ENCODE assay signal across 8 cellular contexts in the genomic region with DNA sequence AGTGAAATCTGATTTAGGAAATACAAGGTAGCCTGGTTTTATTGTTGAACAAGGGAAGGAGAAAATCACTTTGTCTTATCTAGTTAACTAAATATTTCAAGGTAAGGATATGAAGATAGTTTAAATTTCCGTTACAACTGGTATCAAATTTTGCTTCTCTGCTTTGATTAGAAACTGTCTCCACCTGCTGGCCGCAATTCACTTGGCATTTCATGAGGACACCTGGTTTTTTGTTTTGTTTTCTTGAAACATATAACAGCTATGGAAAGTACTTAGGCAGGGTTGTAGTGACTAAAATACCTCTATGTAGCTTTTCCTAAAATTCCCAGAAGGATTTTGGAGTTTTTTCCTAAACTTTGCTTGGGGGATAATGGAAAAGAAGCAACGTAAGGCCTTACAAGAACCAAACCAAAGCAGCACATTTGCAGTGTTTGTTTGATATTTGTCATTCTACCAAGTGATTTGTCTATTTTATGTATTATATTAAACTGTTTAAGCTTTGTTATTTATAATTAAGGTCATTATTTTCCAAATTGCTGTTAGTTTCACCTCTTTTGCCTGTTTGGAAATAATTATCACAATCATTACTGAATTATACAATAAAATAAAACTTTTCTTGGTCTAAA.
DNase-seq lines count a peak whose midpoint lies in the region; ATAC-seq, FAIRE-seq and TF ChIP-seq lines count a peak whose summit lies in the region.

No MANE protein-coding gene starts in this region.

- H3K27me3 ChIP-seq in foreskin keratinocyte: no peaks in the 10 kb centered on the region

- peaks cover 7% of the 10 kb centered on the region for H3K9me3 Mint-ChIP-seq in activated T-cell treated with anti-CD3 and anti-CD28 coated beads, Interleukin-2, amount 50 U/mL, for 4 hours
- H3K9me3 Mint-ChIP-seq in progenitor cell of endocrine pancreas (ENCODE audit: low read depth): peaks cover 22% of the 10 kb centered on the region

- FAIRE-seq in GM19239 (lab: Jason Lieb, UNC): no peak

- peak; percentile 90 for TF ChIP-seq CTCF in foreskin keratinocyte (conservative IDR thresholded peaks at IDR 0.05)
- TF ChIP-seq CTCF in progenitor cell of endocrine pancreas (IDR thresholded peaks at IDR 0.05; ENCODE audit: unreplicated experiment): peak; percentile 81

- no peak overlapping the region for H3K4me3 Mint-ChIP-seq in activated T-cell treated with anti-CD3 and anti-CD28 coated beads, Interleukin-2, amount 50 U/mL, for 4 hours
- H3K4me3 Mint-ChIP-seq in progenitor cell of endocrine pancreas (ENCODE audit: low read depth): no peak overlapping the region

- H3K27ac ChIP-seq in foreskin keratinocyte: no peak overlapping the region

- no peaks in the 10 kb centered on the region for H3K27me3 Mint-ChIP-seq in activated T-cell treated with anti-CD3 and anti-CD28 coated beads, Interleukin-2, amount 50 U/mL, for 4 hours (ENCODE audit: low read depth)
- H3K27me3 Mint-ChIP-seq in progenitor cell of endocrine pancreas: no peaks in the 10 kb centered on the region

- DNase-seq in AG20443 (ENCODE audit: low spot score): peak; percentile 37
- DNase-seq in GM19239 (ENCODE audit: insufficient read length, low spot score): peak; percentile 25
- peak; percentile 41 for DNase-seq in NCI-H748 (lab: John Stamatoyannopoulos, UW; ENCODE audit: unreplicated experiment)
- peak; percentile 39 for DNase-seq in activated T-cell treated with anti-CD3 and anti-CD28 coated beads, Interleukin-2, amount 50 U/mL, for 4 hours
- peak in 1 of 2 donors; percentile 21 for DNase-seq in foreskin keratinocyte
- DNase-seq in progenitor cell of endocrine pancreas (ENCODE audit: low spot score, unreplicated experiment): no peak

- no peaks in the 10 kb centered on the region for H3K4me1 Mint-ChIP-seq in activated T-cell treated with anti-CD3 and anti-CD28 coated beads, Interleukin-2, amount 50 U/mL, for 4 hours (ENCODE audit: low read depth)
- no peaks in the 10 kb centered on the region for H3K4me1 Mint-ChIP-seq in progenitor cell of endocrine pancreas (ENCODE audit: low read depth)

- peaks cover 14% of the 10 kb centered on the region for H3K4me1 ChIP-seq in foreskin keratinocyte

- no peak for ATAC-seq in activated T-cell treated with anti-CD3 and anti-CD28 coated beads, Interleukin-2, amount 50 U/mL, for 4 hours
- ATAC-seq in foreskin keratinocyte (no peak), HG02973 (IDR thresholded peaks at IDR 0.05; ENCODE audit: unreplicated experiment) (no peak), GM21381 (IDR thresholded peaks at IDR 0.05; ENCODE audit: unreplicated experiment) (no peak)

- H3K36me3 Mint-ChIP-seq in activated T-cell treated with anti-CD3 and anti-CD28 coated beads, Interleukin-2, amount 50 U/mL, for 4 hours (ENCODE audit: insufficient read depth): peaks cover 7% of the 10 kb centered on the region
- H3K36me3 Mint-ChIP-seq in progenitor cell of endocrine pancreas (ENCODE audit: insufficient read depth): peaks cover 19% of the 10 kb centered on the region

- H3K27ac Mint-ChIP-seq in progenitor cell of endocrine pancreas: no peak overlapping the region
